In genomic region chr11:61541568-61541967, GRCh38 we compare ENCODE assay signal across 9 cellular contexts. TPM values are rescaled to one million over a fixed set of nuclear protein-coding genes. Genes with fewer than 3 reads are reported as not detected.
DNase-seq lines count a peak whose midpoint lies in the region; ATAC-seq, FAIRE-seq and TF ChIP-seq lines count a peak whose summit lies in the region.
"Had no signal": no experiment of that assay in that cellular context is flagged by ENCODE, and none has a peak within 500 bp of the region (broad histone marks: within the 10 kb centered on the region; RNA-seq: fewer than 3 reads in every experiment).

No MANE protein-coding gene starts in this region.

- H3K36me3 ChIP-seq in K562 (ENCODE audit: control insufficient read depth, insufficient read depth, low read length) = no peaks in the 10 kb centered on the region
- no peaks in the 10 kb centered on the region for H3K36me3 ChIP-seq in skeletal muscle satellite cell (ENCODE audit: insufficient read depth, low read length)

- DNase-seq in NCI-H1436 (lab: John Stamatoyannopoulos, UW) (peak; percentile 40), NCI-H1436 treated with DMSO at 0.1 percent for 48 hours (lab: John Stamatoyannopoulos, UW) (no peak), NCI-H2196 (lab: John Stamatoyannopoulos, UW; ENCODE audit: unreplicated experiment) (peak; percentile 80), K562 (ENCODE audit: extremely low read depth in 1 of 4, low spot score in 3 of 4) (peak; percentile 56 to 73 (median 64)), activated T-cell treated with anti-CD3 and anti-CD28 coated beads for 4 hours (no peak)
- no peak for DNase-seq in stimulated activated CD4-positive, alpha-beta T cell treated with anti-CD3 and anti-CD28 coated beads, Interleukin-4, amount 100 ng/mL, for 24 hours
- no peak for DNase-seq in activated naive CD4-positive, alpha-beta T cell treated with anti-CD3 and anti-CD28 coated beads, Interleukin-2, amount 50 U/mL, for 72 hours (ENCODE audit: low spot score in 2 of 2)

- peaks cover 19 to 37% of the 10 kb centered on the region in 2 experiments for H3K4me1 ChIP-seq in K562 (replicated peaks in 1 of 2; ENCODE audit: control insufficient read depth in 2 of 2, insufficient read depth in 2 of 2, low read length in 2 of 2)
- H3K4me1 ChIP-seq in skeletal muscle satellite cell (ENCODE audit: control insufficient read depth, insufficient read depth, low read length) = peaks cover 36% of the 10 kb centered on the region

- H3K27ac Mint-ChIP-seq in activated naive CD4-positive, alpha-beta T cell treated with anti-CD3 and anti-CD28 coated beads, Interleukin-2, amount 50 U/mL, for 72 hours = no peak overlapping the region

- H3K9me3 ChIP-seq in K562 (replicated peaks; ENCODE audit: control insufficient read depth, insufficient read depth, low read depth, low read length) = no peaks in the 10 kb centered on the region
- no peaks in the 10 kb centered on the region for H3K9me3 ChIP-seq in skeletal muscle satellite cell (replicated peaks; ENCODE audit: low read length)

- ATAC-seq in K562 = peak; percentile 76
- ATAC-seq in activated naive CD4-positive, alpha-beta T cell treated with anti-CD3 and anti-CD28 coated beads, Interleukin-2, amount 50 U/mL, for 72 hours = no peak

- H3K36me3 Mint-ChIP-seq in activated naive CD4-positive, alpha-beta T cell treated with anti-CD3 and anti-CD28 coated beads, Interleukin-2, amount 50 U/mL, for 72 hours = no peaks in the 10 kb centered on the region

- H3K9me3 Mint-ChIP-seq in activated naive CD4-positive, alpha-beta T cell treated with anti-CD3 and anti-CD28 coated beads, Interleukin-2, amount 50 U/mL, for 72 hours = no peaks in the 10 kb centered on the region

- peak overlapping the region in 1 of 2 experiments; percentile 17; a peak in 1 of 4 replicates for H3K9ac ChIP-seq in K562 (ENCODE audit: insufficient read depth in 1 of 2, low read depth in 2 of 2, low read length in 2 of 2)
- no peak overlapping the region for H3K9ac ChIP-seq in skeletal muscle satellite cell (ENCODE audit: low read depth, low read length)

- no peak for TF ChIP-seq RAD21 in K562 (CRISPR knock-in tag; conservative IDR thresholded peaks at IDR 0.05 in 1 of 2, IDR thresholded peaks at IDR 0.05 in 1 of 2)

- H2AFZ ChIP-seq in K562 (ENCODE audit: low read depth, low read length) = no peak overlapping the region

- TF ChIP-seq EP300 in K562 (IDR thresholded peaks at IDR 0.05; ENCODE audit: low read length) = no peak

- H3K4me2 ChIP-seq in K562 (ENCODE audit: insufficient read depth, low read length) = no peak overlapping the region
- H3K4me2 ChIP-seq in skeletal muscle satellite cell (ENCODE audit: low read length) = peak overlapping the region; percentile 69

- TF ChIP-seq POLR2A in K562 (conservative IDR thresholded peaks at IDR 0.05) = no peak

- no peak for TF ChIP-seq CTCF in K562 (IDR thresholded peaks at IDR 0.05 in 2 of 3, conservative IDR thresholded peaks at IDR 0.05 in 1 of 3; ENCODE audit: insufficient read depth in 2 of 3, low read depth in 1 of 3, low read length in 3 of 3)

- in situ Hi-C loops in K562 (cut with MboI) = no loop called here

- no peak overlapping the region for H3K27ac ChIP-seq in K562 (ENCODE audit: extremely low read depth, low read depth, low read length)

- no peaks in the 10 kb centered on the region for H3K79me2 ChIP-seq in K562 (ENCODE audit: control insufficient read depth, insufficient read depth, low read length)

- H3K27me3 ChIP-seq in K562 (ENCODE audit: control insufficient read depth in 2 of 2, insufficient read depth in 2 of 2, low read length in 2 of 2) (peaks cover 4 to 20% of the 10 kb centered on the region in 2 experiments; a peak in 3 of 5 replicates), skeletal muscle satellite cell (ENCODE audit: control insufficient read depth, insufficient read depth, low read length) (peaks cover 19% of the 10 kb centered on the region)

- H3K9me1 ChIP-seq in K562 (ENCODE audit: control insufficient read depth, insufficient read depth, low read length) = peaks cover 2% of the 10 kb centered on the region

- no TSS peak for BruUV-seq in K562 (replicated peaks; lab: Mats Ljungman, UMichigan)

- POLR2A ChIA-PET in K562 (lab: Yijun Ruan, JAX) = interaction anchor here (1.2 kb wide), 1 partner anchor 21 kb away, joined by 3 read pairs; no protein-coding TSS in a partner anchor

- CTCF ChIA-PET in K562 (lab: Yijun Ruan, JAX; ENCODE audit: low intra/inter-chr PET ratio) = no interaction called here

- intact Hi-C loops in K562 (cut with micrococcal nuclease) = no loop called here

- WGBS in K562 (ENCODE audit: insufficient coverage, low coverage, missing lambda C conversion rate) = 0% methylated on average over 1 of the region's 3 CpGs

- FAIRE-seq in K562 (lab: Jason Lieb, UNC) = no peak
- FAIRE-seq: A204.1 had no signal

- H3K4me3 ChIP-seq in K562 (no peak overlapping the region), skeletal muscle satellite cell (ENCODE audit: low read length) (peak overlapping the region; percentile 45)

- peaks cover 7% of the 10 kb centered on the region; the same call in 1 of the 2 replicates for H4K20me1 ChIP-seq in K562 (replicated peaks; ENCODE audit: control insufficient read depth, insufficient read depth, low read length)

TF ChIP-seq in K562, 482 proteins besides CTCF, POLR2A, EP300 and RAD21 (continues in another document):
- TF ChIP-seq, protein P1, sequence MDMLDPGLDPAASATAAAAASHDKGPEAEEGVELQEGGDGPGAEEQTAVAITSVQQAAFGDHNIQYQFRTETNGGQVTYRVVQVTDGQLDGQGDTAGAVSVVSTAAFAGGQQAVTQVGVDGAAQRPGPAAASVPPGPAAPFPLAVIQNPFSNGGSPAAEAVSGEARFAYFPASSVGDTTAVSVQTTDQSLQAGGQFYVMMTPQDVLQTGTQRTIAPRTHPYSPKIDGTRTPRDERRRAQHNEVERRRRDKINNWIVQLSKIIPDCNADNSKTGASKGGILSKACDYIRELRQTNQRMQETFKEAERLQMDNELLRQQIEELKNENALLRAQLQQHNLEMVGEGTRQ (CRISPR knock-in tag; IDR thresholded peaks at IDR 0.05) = no peak
- no peak for TF ChIP-seq ETV6 (IDR thresholded peaks at IDR 0.05; ENCODE audit: borderline replicate concordance in 1 of 2, low read depth in 2 of 2, low read length in 1 of 2)
- TF ChIP-seq ETV6 (CRISPR knock-in tag; IDR thresholded peaks at IDR 0.05; ENCODE audit: borderline replicate concordance) = no peak
- no peak for TF ChIP-seq CREB1 (IDR thresholded peaks at IDR 0.05)
- no peak for TF ChIP-seq CREB1 (CRISPR knock-in tag; IDR thresholded peaks at IDR 0.05)
- TF ChIP-seq NFE2L1 (tag; IDR thresholded peaks at IDR 0.05; ENCODE audit: borderline replicate concordance, low read depth) = no peak

RNA-seq across cellular contexts. Expression of gene LRRC10B, which starts 33.0 kb away (rescaled TPM):
- total RNA-seq in K562 (2011; cell fraction: chromatin; rRNA removed; ENCODE audit: low replicate concordance) = not detected in 2 replicates
- 0.17 TPM in 1 of 2 replicates, not detected in the other for total RNA-seq in K562 (2011; cell fraction: nucleolus; rRNA removed)
- total RNA-seq in K562 (2011; cell fraction: nucleoplasm; rRNA removed) = not detected in 2 replicates
- total RNA-seq in K562 (2014; rRNA removed) = not detected in 2 replicates
- not detected in 2 replicates for total RNA-seq in K562 (2014; rRNA removed; fragmentation: Illumina TruSeq; extraction: Trizol)
- 0.11 TPM in 1 of 2 replicates, not detected in the other for total RNA-seq in K562 (2015; rRNA removed; fragmentation: Illumina TruSeq; extraction: Trizol)
- not detected in 2 replicates for total RNA-seq in K562 (2021)
- 0.04 TPM in 1 of 2 replicates, not detected in the other for polyA plus RNA-seq in K562 (2011; rRNA removed)
- polyA plus RNA-seq in K562 (2011; cell fraction: cytosol; rRNA removed) = 0.03 and 0.07 TPM in 2 replicates
- 0.04 and 0.07 TPM in 2 replicates for polyA plus RNA-seq in K562 (2011; cell fraction: nucleus; rRNA removed)
- 0.06 TPM in 1 of 2 replicates, not detected in the other for polyA plus RNA-seq in K562 (2012)
- polyA plus RNA-seq in K562 (2014; fragmentation: Illumina TruSeq; extraction: Trizol) = not detected in 2 replicates
- polyA plus RNA-seq in K562 (2014; fragmentation: Nextera tagmentation; extraction: Ambion mirVana) = not detected
- not detected in 2 replicates for polyA plus RNA-seq in K562 (2014; rRNA removed)
- not detected in 2 replicates for polyA minus RNA-seq in K562 (2011; rRNA and poly(A)+ RNA removed)
- not detected in 2 replicates for polyA minus RNA-seq in K562 (2011; cell fraction: cytosol; rRNA and poly(A)+ RNA removed)
- 0.11 TPM in 1 of 2 replicates, not detected in the other for polyA minus RNA-seq in K562 (2011; cell fraction: nucleus; rRNA and poly(A)+ RNA removed)
- total RNA-seq in skeletal muscle satellite cell (2012; rRNA removed) = 0.22 TPM in 1 of 2 replicates, not detected in the other
- total RNA-seq in activated naive CD4-positive, alpha-beta T cell treated with anti-CD3 and anti-CD28 coated beads, Interleukin-2, amount 50 U/mL, for 72 hours = not detected

RNA-seq across cellular contexts. Expression of gene SYT7, which starts 39.3 kb away (rescaled TPM):
- 0.12 and 0.28 TPM in 2 replicates for total RNA-seq in K562 (2011; cell fraction: chromatin; rRNA removed; ENCODE audit: low replicate concordance)
- total RNA-seq in K562 (2011; cell fraction: nucleolus; rRNA removed) = 0.33 and 0.39 TPM in 2 replicates
- 0.44 and 0.53 TPM in 2 replicates for total RNA-seq in K562 (2011; cell fraction: nucleoplasm; rRNA removed)
- total RNA-seq in K562 (2014; rRNA removed) (0.20 and 0.27 TPM in 2 replicates), K562 (2014; rRNA removed; fragmentation: Illumina TruSeq; extraction: Trizol) (0.11 and 0.13 TPM in 2 replicates), K562 (2015; rRNA removed; fragmentation: Illumina TruSeq; extraction: Trizol) (0.11 and 0.15 TPM in 2 replicates), K562 (2021) (0.47 and 0.51 TPM in 2 replicates)
- polyA plus RNA-seq in K562 (2011; rRNA removed) (0.11 and 0.20 TPM in 2 replicates), K562 (2014; fragmentation: Illumina TruSeq; extraction: Trizol) (0.21 TPM in 2 replicates), K562 (2014; fragmentation: Nextera tagmentation; extraction: Ambion mirVana) (under 1 TPM in 1 of 2 experiments, not detected in 1; 0.01 TPM), K562 (2014; rRNA removed) (0.13 and 0.28 TPM in 2 replicates)
- 0.15 and 0.24 TPM in 2 replicates for polyA plus RNA-seq in K562 (2011; cell fraction: cytosol; rRNA removed)
- polyA plus RNA-seq in K562 (2011; cell fraction: nucleus; rRNA removed) = 0.17 and 0.21 TPM in 2 replicates
- polyA plus RNA-seq in K562 (2012) = 0.21 and 0.33 TPM in 2 replicates
- polyA minus RNA-seq in K562 (2011; rRNA and poly(A)+ RNA removed) = 0.06 and 0.35 TPM in 2 replicates
- polyA minus RNA-seq in K562 (2011; cell fraction: cytosol; rRNA and poly(A)+ RNA removed) = not detected in 2 replicates
- 0.27 TPM in 1 of 2 replicates, not detected in the other for polyA minus RNA-seq in K562 (2011; cell fraction: nucleus; rRNA and poly(A)+ RNA removed)
- 2.0 and 5.1 TPM in 2 replicates for total RNA-seq in skeletal muscle satellite cell (2012; rRNA removed)
- not detected for total RNA-seq in activated naive CD4-positive, alpha-beta T cell treated with anti-CD3 and anti-CD28 coated beads, Interleukin-2, amount 50 U/mL, for 72 hours

Comparison
In these comparisons a context has a peak if more than half of its experiments do, and no peak if none do; other contexts are left out.
1. DNase-seq: peak in NCI-H1436 (single experiment), NCI-H2196 (single experiment) and K562 (4 of 4); none in NCI-H1436 treated with DMSO at 0.1 percent for 48 hours (single experiment), stimulated activated CD4-positive, alpha-beta T cell treated with anti-CD3 and anti-CD28 coated beads, Interleukin-4, amount 100 ng/mL, for 24 hours (single experiment), activated naive CD4-positive, alpha-beta T cell treated with anti-CD3 and anti-CD28 coated beads, Interleukin-2, amount 50 U/mL, for 72 hours (0 of 2) and activated T-cell treated with anti-CD3 and anti-CD28 coated beads for 4 hours (single experiment).